In the genomic region with DNA sequence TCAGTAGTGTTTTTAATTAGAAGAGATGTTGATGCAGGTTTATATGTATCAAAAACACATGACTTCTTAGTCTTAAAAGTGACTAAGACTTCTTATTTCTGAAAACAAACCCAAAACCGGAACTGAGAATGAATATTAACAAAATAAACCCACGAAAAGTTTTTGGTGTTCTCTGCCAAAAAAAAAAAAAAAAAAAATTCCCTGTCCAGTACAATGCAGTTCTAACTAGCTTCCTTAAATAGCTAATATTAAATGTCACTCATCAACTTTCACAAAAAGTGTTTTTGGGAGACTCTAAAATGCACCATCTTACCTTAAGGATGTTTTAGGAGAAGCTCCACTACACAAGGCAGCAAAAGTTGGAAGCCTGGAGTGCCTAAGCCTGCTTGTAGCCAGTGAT, we compare ENCODE assay signal across 1 cellular context.
TF ChIP-seq lines count a peak whose summit lies in the region.

No MANE protein-coding gene starts in this region.

TF ChIP-seq in K562, 482 proteins besides CTCF, POLR2A, EP300 and RAD21:
- no peak for TF ChIP-seq PURB (CRISPR knock-in tag; IDR thresholded peaks at IDR 0.05; ENCODE audit: low read depth)
- no peak for TF ChIP-seq ARID1B (IDR thresholded peaks at IDR 0.05)
- no peak for TF ChIP-seq BHLHE40 (IDR thresholded peaks at IDR 0.05; ENCODE audit: low read length)
- TF ChIP-seq CBFB (CRISPR knock-in tag; IDR thresholded peaks at IDR 0.05), result no peak
- TF ChIP-seq ZNF764 (CRISPR knock-in tag; IDR thresholded peaks at IDR 0.05; ENCODE audit: low read depth), result no peak
- no peak for TF ChIP-seq BRF1 (IDR thresholded peaks at IDR 0.05; ENCODE audit: borderline replicate concordance, extremely low read depth, insufficient read length)
- no peak for TF ChIP-seq ETV1 (tag; conservative IDR thresholded peaks at IDR 0.05; ENCODE audit: low read depth)
- TF ChIP-seq ZNF274 (IDR thresholded peaks at IDR 0.05; ENCODE audit: borderline replicate concordance, low read depth, low read length), result no peak
- TF ChIP-seq, protein P1, sequence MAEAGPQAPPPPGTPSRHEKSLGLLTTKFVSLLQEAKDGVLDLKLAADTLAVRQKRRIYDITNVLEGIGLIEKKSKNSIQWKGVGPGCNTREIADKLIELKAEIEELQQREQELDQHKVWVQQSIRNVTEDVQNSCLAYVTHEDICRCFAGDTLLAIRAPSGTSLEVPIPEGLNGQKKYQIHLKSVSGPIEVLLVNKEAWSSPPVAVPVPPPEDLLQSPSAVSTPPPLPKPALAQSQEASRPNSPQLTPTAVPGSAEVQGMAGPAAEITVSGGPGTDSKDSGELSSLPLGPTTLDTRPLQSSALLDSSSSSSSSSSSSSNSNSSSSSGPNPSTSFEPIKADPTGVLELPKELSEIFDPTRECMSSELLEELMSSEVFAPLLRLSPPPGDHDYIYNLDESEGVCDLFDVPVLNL (CRISPR knock-in tag; IDR thresholded peaks at IDR 0.05; ENCODE audit: low read depth), result no peak
- no peak for TF ChIP-seq TSC22D4 (tag; IDR thresholded peaks at IDR 0.05)
- no peak for TF ChIP-seq KLF10 (CRISPR knock-in tag; IDR thresholded peaks at IDR 0.05)
- TF ChIP-seq POLR2AphosphoS2 (IDR thresholded peaks at IDR 0.05; ENCODE audit: low read length), result no peak
- TF ChIP-seq FOXO4 (CRISPR knock-in tag; IDR thresholded peaks at IDR 0.05), result no peak
- TF ChIP-seq, protein P2, sequence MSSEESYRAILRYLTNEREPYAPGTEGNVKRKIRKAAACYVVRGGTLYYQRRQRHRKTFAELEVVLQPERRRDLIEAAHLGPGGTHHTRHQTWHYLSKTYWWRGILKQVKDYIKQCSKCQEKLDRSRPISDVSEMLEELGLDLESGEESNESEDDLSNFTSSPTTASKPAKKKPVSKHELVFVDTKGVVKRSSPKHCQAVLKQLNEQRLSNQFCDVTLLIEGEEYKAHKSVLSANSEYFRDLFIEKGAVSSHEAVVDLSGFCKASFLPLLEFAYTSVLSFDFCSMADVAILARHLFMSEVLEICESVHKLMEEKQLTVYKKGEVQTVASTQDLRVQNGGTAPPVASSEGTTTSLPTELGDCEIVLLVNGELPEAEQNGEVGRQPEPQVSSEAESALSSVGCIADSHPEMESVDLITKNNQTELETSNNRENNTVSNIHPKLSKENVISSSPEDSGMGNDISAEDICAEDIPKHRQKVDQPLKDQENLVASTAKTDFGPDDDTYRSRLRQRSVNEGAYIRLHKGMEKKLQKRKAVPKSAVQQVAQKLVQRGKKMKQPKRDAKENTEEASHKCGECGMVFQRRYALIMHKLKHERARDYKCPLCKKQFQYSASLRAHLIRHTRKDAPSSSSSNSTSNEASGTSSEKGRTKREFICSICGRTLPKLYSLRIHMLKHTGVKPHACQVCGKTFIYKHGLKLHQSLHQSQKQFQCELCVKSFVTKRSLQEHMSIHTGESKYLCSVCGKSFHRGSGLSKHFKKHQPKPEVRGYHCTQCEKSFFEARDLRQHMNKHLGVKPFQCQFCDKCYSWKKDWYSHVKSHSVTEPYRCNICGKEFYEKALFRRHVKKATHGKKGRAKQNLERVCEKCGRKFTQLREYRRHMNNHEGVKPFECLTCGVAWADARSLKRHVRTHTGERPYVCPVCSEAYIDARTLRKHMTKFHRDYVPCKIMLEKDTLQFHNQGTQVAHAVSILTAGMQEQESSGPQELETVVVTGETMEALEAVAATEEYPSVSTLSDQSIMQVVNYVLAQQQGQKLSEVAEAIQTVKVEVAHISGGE (CRISPR knock-in tag; IDR thresholded peaks at IDR 0.05), result no peak
- TF ChIP-seq ZNF124 (CRISPR knock-in tag; IDR thresholded peaks at IDR 0.05), result no peak
TF ChIP-seq in K562: peak in this region for 0.
